13 cellular contexts compared by ENCODE assay signal in the genomic region with DNA sequence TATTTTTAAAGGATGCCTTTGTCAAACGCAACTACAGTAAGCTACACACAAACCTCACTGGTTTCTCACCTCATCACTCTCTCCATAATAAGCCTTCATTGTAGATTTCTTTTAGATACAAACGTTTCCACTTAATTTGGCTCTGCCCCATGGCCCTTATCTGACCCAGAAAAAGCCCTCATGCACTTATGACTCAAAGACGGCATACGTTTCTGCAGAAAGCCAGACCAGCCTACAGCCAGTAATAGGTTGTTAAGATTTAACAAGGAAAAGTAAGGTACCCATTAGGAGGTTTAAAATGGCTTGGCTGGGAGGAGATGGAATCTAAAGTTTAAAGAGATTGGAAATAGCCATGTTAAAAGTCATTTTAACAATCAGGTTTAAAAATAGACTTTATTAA.
"Had no signal": no experiment of that assay in that cellular context is flagged by ENCODE, and none has a peak within 500 bp of the region (broad histone marks: within the 10 kb centered on the region; RNA-seq: fewer than 3 reads in every experiment).

No MANE protein-coding gene starts in this region.

- H3K4me1 ChIP-seq: breast epithelium, gastrocnemius medialis, lower lobe of right lung, stomach had no signal

- H3K36me3 ChIP-seq: breast epithelium, gastrocnemius medialis, lower lobe of right lung, stomach had no signal

- DNase-seq: activated effector memory CD4-positive, alpha-beta T cell treated with anti-CD3 and anti-CD28 coated beads, Interleukin-2, amount 50 U/mL, for 16 hours; activated T-cell treated with anti-CD3 and anti-CD28 coated beads, Interleukin-2, amount 50 U/mL, for 24 hours; dorsolateral prefrontal cortex; gastrocnemius medialis; lower lobe of right lung; midbrain; retina; stomach had no signal

- H3K27me3 ChIP-seq: breast epithelium, gastrocnemius medialis, stomach had no signal

- H3K9me3 ChIP-seq: breast epithelium, gastrocnemius medialis, lower lobe of right lung, stomach had no signal

- FAIRE-seq: endometrium had no signal

- H3K27ac ChIP-seq: breast epithelium, dorsolateral prefrontal cortex, gastrocnemius medialis, lower lobe of right lung, stomach had no signal

- ATAC-seq: activated CD4-positive, CD25-positive, alpha-beta regulatory T cell treated with anti-CD3 and anti-CD28 coated beads, Interleukin-2, amount 50 U/mL, for 24 hours; activated naive CD4-positive, alpha-beta T cell treated with anti-CD3 and anti-CD28 coated beads, Interleukin-2, amount 50 U/mL, for 72 hours; esophagus mucosa; gastrocnemius medialis; lower lobe of right lung had no signal

- H3K4me3 ChIP-seq: breast epithelium, dorsolateral prefrontal cortex, gastrocnemius medialis, lower lobe of right lung, stomach had no signal
